11 cellular contexts compared by ENCODE assay signal in the genomic region with DNA sequence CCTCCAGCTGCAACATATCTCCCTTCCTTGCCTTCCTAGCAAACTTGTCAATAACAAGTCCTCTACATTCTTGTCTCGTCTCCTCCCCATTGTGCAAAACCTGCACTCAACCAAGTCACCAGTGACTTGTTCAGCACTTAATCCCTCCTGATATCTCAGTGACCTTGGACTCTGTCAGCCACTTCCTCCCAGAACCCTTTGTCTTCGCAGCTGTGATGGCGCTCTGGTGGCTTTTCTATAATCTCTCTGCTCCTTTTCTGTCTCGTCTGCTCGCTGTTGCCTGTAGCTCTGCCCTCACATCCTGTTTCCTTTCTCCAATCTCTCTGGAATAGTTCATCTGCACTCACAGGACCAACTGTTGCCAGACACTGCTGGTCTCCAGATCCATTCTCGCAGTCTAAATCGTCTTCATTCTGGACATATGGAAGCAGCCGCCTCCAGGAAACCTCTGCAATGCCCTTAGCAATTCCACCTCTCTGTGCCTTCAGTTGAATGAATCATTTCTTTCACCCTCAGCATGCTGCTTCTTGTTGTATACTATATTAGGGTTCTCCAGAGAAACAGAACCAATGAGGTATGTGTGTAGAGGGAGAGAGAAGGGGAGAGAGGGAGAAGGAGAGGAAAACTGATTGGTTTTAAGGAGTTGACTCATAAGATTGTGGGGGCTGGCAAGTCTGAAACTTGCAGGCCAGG. TPM values are rescaled to one million over a fixed set of nuclear protein-coding genes. Genes with fewer than 3 reads are reported as not detected.
DNase-seq lines count a peak whose midpoint lies in the region; ATAC-seq and TF ChIP-seq lines count a peak whose summit lies in the region.
"Had no signal": no experiment of that assay in that cellular context is flagged by ENCODE, and none has a peak within 500 bp of the region (broad histone marks: within the 10 kb centered on the region; RNA-seq: fewer than 3 reads in every experiment).

No MANE protein-coding gene starts in this region.

- H3K4me1 ChIP-seq in breast epithelium = no peaks in the 10 kb centered on the region
- H3K4me1 ChIP-seq in upper lobe of left lung = peaks cover 7 to 24% (median 11%) of the 10 kb centered on the region in 4 donors

- H3K4me3 ChIP-seq in breast epithelium (no peak overlapping the region), upper lobe of left lung (no peak overlapping the region)

- H3K27ac ChIP-seq in breast epithelium (no peak overlapping the region), upper lobe of left lung (peak overlapping the region in 3 of 4 donors; percentile 1 to 74 (median 36))

- no peaks in the 10 kb centered on the region for H3K27me3 Mint-ChIP-seq in MCF 10A (ENCODE audit: insufficient read depth, unreplicated experiment)
- no peaks in the 10 kb centered on the region for H3K27me3 Mint-ChIP-seq in activated CD8-positive, alpha-beta T cell treated with anti-CD3 and anti-CD28 coated beads for 36 hours

- CTCF ChIA-PET in MCF 10A (lab: Yijun Ruan, JAX) = interaction anchor here (0.6 kb wide), 1 partner anchor 10 kb away, joined by 3 read pairs; no protein-coding TSS in a partner anchor
- CTCF ChIA-PET in activated CD8-positive, alpha-beta T cell treated with anti-CD3 and anti-CD28 coated beads for 36 hours (lab: Charles Lee) = interaction anchor here (0.8 kb wide), 1 partner anchor 14 kb away, joined by 3 read pairs; no protein-coding TSS in a partner anchor

- no peaks in the 10 kb centered on the region for H3K36me3 Mint-ChIP-seq in MCF 10A (ENCODE audit: insufficient read depth, unreplicated experiment)
- peaks cover 2% of the 10 kb centered on the region for H3K36me3 Mint-ChIP-seq in activated CD8-positive, alpha-beta T cell treated with anti-CD3 and anti-CD28 coated beads for 36 hours (ENCODE audit: low read depth)

- H3K9me3 ChIP-seq in breast epithelium = no peaks in the 10 kb centered on the region
- H3K9me3 ChIP-seq in upper lobe of left lung = no peaks in the 10 kb centered on the region

- no peak overlapping the region for H3K4me3 Mint-ChIP-seq in MCF 10A (ENCODE audit: unreplicated experiment)
- H3K4me3 Mint-ChIP-seq in activated CD8-positive, alpha-beta T cell treated with anti-CD3 and anti-CD28 coated beads for 36 hours = no peak overlapping the region

- H3K9me3 Mint-ChIP-seq in MCF 10A (ENCODE audit: unreplicated experiment) = peaks cover 13% of the 10 kb centered on the region
- peaks cover 3% of the 10 kb centered on the region for H3K9me3 Mint-ChIP-seq in activated CD8-positive, alpha-beta T cell treated with anti-CD3 and anti-CD28 coated beads for 36 hours

- no peak for TF ChIP-seq POLR2A in breast epithelium (IDR thresholded peaks at IDR 0.05)
- no peak for TF ChIP-seq POLR2A in upper lobe of left lung (IDR thresholded peaks at IDR 0.05)

- TF ChIP-seq EP300 in upper lobe of left lung (IDR thresholded peaks at IDR 0.05) = no peak

- WGBS in upper lobe of left lung, 2 donors = 32 to 35% methylated on average over 8 of the region's 8 CpGs

- no peak overlapping the region for H3K27ac Mint-ChIP-seq in MCF 10A (ENCODE audit: low read depth, unreplicated experiment)
- peak overlapping the region; percentile 72 for H3K27ac Mint-ChIP-seq in activated CD8-positive, alpha-beta T cell treated with anti-CD3 and anti-CD28 coated beads for 36 hours

- TF ChIP-seq CTCF in MCF 10A (IDR thresholded peaks at IDR 0.05; ENCODE audit: unreplicated experiment) = no peak
- TF ChIP-seq CTCF in breast epithelium (IDR thresholded peaks at IDR 0.05) = no peak
- no peak for TF ChIP-seq CTCF in activated CD8-positive, alpha-beta T cell treated with anti-CD3 and anti-CD28 coated beads for 36 hours (IDR thresholded peaks at IDR 0.05)
- no peak for TF ChIP-seq CTCF in upper lobe of left lung (IDR thresholded peaks at IDR 0.05)

- no peaks in the 10 kb centered on the region for H3K27me3 ChIP-seq in breast epithelium
- H3K27me3 ChIP-seq in upper lobe of left lung = no peaks in the 10 kb centered on the region

- BruUV-seq in MCF 10A (replicated peaks; lab: Mats Ljungman, UMichigan) = no TSS peak

- DNase-seq in MCF 10A (ENCODE audit: unreplicated experiment) (peak; percentile 29), breast epithelium (ENCODE audit: low spot score in 2 of 2) (no peak), left ventricle myocardium superior (no peak), upper lobe of left lung (no peak), occipital lobe (lab: John Stamatoyannopoulos, UW) (no peak), NOMO-1 treated with dmso at 0.1 percent for 144 hours (lab: John Stamatoyannopoulos, UW; ENCODE audit: unreplicated experiment) (no peak), GM03348 (ENCODE audit: low spot score) (no peak)
- peak; percentile 47 for DNase-seq in activated CD8-positive, alpha-beta T cell treated with anti-CD3 and anti-CD28 coated beads for 36 hours
- DNase-seq: Calu3, erythroblast had no signal

- H3K4me1 Mint-ChIP-seq in MCF 10A (ENCODE audit: insufficient read depth, unreplicated experiment) = peaks cover 13% of the 10 kb centered on the region
- H3K4me1 Mint-ChIP-seq in activated CD8-positive, alpha-beta T cell treated with anti-CD3 and anti-CD28 coated beads for 36 hours (ENCODE audit: low read depth) = peaks cover 61% of the 10 kb centered on the region

- intact Hi-C loops in MCF 10A (cut with micrococcal nuclease) (no loop called here), breast epithelium (cut with DNase I; ENCODE audit: low total_unique reads) (no loop called here), left ventricle myocardium superior (cut with micrococcal nuclease) (no loop called here)
- intact Hi-C loops in activated CD8-positive, alpha-beta T cell treated with anti-CD3 and anti-CD28 coated beads for 36 hours (cut with micrococcal nuclease) = no loop called here

- H3K36me3 ChIP-seq in breast epithelium (no peaks in the 10 kb centered on the region), upper lobe of left lung (no peaks in the 10 kb centered on the region)

- POLR2A ChIA-PET in MCF 10A (lab: Yijun Ruan, JAX) = interaction anchor here (1.0 to 1.2 kb wide), 2 partner anchors 18 to 112 kb away, joined by 3 to 5 read pairs; partner anchors contain the start of genes IFNAR1 and IFNAR2
- POLR2A ChIA-PET in activated CD8-positive, alpha-beta T cell treated with anti-CD3 and anti-CD28 coated beads for 36 hours (lab: Charles Lee) = interaction anchor here (1.0 kb wide), 1 partner anchor 9 kb away, joined by 3 read pairs; no protein-coding TSS in a partner anchor

- no peak for ATAC-seq in activated CD8-positive, alpha-beta T cell treated with anti-CD3 and anti-CD28 coated beads for 36 hours
- peak; percentile 50 for ATAC-seq in left ventricle myocardium superior
- ATAC-seq in upper lobe of left lung (ENCODE audit: low FRiP score in 2 of 2) = no peak
- ATAC-seq: sciatic nerve had no signal

RNA-seq across cellular contexts. Expression of gene IFNAR2, which starts 17.4 kb away (rescaled TPM):
- total RNA-seq in MCF 10A (2022) (7.3 and 8.8 TPM in 2 replicates), breast epithelium (10 to 100 TPM; 10.4 to 16.5 (median 15.1) TPM), left ventricle myocardium superior (9.2 TPM), upper lobe of left lung (10 to 100 TPM; 10.5 to 36.0 (median 22.3) TPM), occipital lobe (9.5 TPM)
- 10 to 100 TPM; 34.3 to 38.6 TPM for total RNA-seq in activated CD8-positive, alpha-beta T cell treated with anti-CD3 and anti-CD28 coated beads for 36 hours

RNA-seq across cellular contexts. Expression of gene IL10RB, which starts 53.9 kb away (rescaled TPM):
- total RNA-seq in MCF 10A (2022) (23.2 and 26.3 TPM in 2 replicates), breast epithelium (10 to 100 TPM; 31.0 to 39.5 (median 31.8) TPM), left ventricle myocardium superior (6.3 TPM), upper lobe of left lung (10 to 100 TPM; 11.5 to 49.2 (median 41.0) TPM), occipital lobe (10.3 TPM)
- total RNA-seq in activated CD8-positive, alpha-beta T cell treated with anti-CD3 and anti-CD28 coated beads for 36 hours = 10 to 100 TPM; 25.0 to 30.5 TPM

Comparison
In these comparisons a context has a peak if more than half of its experiments do, and no peak if none do; other contexts are left out.
1. DNase-seq: peak in MCF 10A (single experiment) and activated CD8-positive, alpha-beta T cell treated with anti-CD3 and anti-CD28 coated beads for 36 hours (single experiment); none in breast epithelium (0 of 2), left ventricle myocardium superior (single experiment), upper lobe of left lung (0 of 2), occipital lobe (single experiment), NOMO-1 treated with dmso at 0.1 percent for 144 hours (single experiment) and GM03348 (single experiment).
2. H3K27ac ChIP-seq: peak in upper lobe of left lung (3 of 4); none in breast epithelium (0 of 2).